Comparison of ENCODE assay signal across 1 cellular context in the genomic region with DNA sequence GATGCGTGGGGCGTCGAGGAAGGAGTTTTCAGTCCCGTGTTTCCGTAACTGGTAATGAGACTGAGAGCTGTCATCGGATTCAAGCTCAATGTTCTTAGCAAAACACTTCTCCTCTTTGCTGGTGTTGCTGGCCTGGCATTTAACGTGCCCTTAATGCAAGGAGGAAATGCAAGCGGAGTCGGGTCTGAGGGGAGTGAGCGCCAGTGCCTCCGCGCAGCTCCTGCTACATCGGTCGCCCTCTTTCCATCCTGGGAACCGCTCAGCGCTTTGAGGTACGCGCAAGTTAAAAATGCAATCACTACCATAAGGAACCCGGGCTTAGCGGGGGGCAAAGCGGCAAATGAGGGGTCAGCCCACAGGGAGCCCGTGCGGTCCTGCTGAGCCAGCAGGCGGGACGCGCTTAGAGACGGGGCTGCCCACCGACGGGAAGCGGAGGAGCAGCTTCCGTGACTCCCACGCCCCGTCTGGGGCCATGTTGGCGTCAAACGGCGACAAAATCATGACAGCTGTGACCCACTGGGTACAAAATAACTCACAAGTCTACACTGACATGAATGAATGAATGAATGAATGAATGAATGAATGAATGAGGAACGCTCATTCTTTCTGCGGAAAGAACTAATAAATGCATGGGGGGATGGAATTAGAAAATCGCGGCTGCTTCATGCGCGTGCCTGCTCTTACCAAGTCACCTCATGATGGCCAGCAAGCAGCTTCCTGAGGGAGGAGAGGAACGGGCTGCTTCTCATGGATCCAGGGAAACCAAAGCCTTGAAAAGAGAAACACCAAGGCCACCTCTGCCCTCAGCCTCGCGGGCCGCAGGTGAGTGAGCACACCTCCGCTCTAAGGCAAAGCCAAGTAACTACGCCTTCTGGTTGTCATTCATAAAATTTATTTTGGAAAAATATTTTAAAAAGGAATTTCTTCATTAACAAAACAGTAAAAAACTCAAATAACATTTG.
TF ChIP-seq lines count a peak whose summit lies in the region.

No MANE protein-coding gene starts in this region.

TF ChIP-seq in IMR-90, 13 proteins besides CTCF, POLR2A, EP300 and RAD21:
- TF ChIP-seq, protein P1, sequence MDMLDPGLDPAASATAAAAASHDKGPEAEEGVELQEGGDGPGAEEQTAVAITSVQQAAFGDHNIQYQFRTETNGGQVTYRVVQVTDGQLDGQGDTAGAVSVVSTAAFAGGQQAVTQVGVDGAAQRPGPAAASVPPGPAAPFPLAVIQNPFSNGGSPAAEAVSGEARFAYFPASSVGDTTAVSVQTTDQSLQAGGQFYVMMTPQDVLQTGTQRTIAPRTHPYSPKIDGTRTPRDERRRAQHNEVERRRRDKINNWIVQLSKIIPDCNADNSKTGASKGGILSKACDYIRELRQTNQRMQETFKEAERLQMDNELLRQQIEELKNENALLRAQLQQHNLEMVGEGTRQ (IDR thresholded peaks at IDR 0.05; ENCODE audit: low read depth, low read length) = no peak
- no peak for TF ChIP-seq MAZ (IDR thresholded peaks at IDR 0.05; ENCODE audit: borderline replicate concordance, low read depth, low read length)
- TF ChIP-seq RFX5 (IDR thresholded peaks at IDR 0.05; ENCODE audit: low read depth, low read length) = no peak
- no peak for TF ChIP-seq BHLHE40 (IDR thresholded peaks at IDR 0.05; ENCODE audit: low read depth, low read length)
- TF ChIP-seq NFE2L2 (IDR thresholded peaks at IDR 0.05; ENCODE audit: low read depth, low read length) = no peak
- TF ChIP-seq, protein P2, sequence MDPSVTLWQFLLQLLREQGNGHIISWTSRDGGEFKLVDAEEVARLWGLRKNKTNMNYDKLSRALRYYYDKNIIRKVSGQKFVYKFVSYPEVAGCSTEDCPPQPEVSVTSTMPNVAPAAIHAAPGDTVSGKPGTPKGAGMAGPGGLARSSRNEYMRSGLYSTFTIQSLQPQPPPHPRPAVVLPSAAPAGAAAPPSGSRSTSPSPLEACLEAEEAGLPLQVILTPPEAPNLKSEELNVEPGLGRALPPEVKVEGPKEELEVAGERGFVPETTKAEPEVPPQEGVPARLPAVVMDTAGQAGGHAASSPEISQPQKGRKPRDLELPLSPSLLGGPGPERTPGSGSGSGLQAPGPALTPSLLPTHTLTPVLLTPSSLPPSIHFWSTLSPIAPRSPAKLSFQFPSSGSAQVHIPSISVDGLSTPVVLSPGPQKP (IDR thresholded peaks at IDR 0.05; ENCODE audit: borderline replicate concordance, low read depth, low read length) = no peak
- no peak for TF ChIP-seq MXI1 (IDR thresholded peaks at IDR 0.05; ENCODE audit: borderline replicate concordance, low read depth, low read length)
- no peak for TF ChIP-seq RCOR1 (IDR thresholded peaks at IDR 0.05; ENCODE audit: insufficient replicate concordance, low read length)
- TF ChIP-seq MAFK (IDR thresholded peaks at IDR 0.05; ENCODE audit: low read depth, low read length) = no peak
- no peak for TF ChIP-seq CEBPB (IDR thresholded peaks at IDR 0.05; ENCODE audit: low read depth, low read length)
- no peak for TF ChIP-seq SMC3 (IDR thresholded peaks at IDR 0.05; ENCODE audit: low read depth, low read length)
- TF ChIP-seq FOS (IDR thresholded peaks at IDR 0.05; ENCODE audit: low read depth, low read length) = no peak
- TF ChIP-seq CHD1 (IDR thresholded peaks at IDR 0.05; ENCODE audit: low read depth, low read length) = no peak
